2 cellular contexts compared by ENCODE assay signal in the genomic region with DNA sequence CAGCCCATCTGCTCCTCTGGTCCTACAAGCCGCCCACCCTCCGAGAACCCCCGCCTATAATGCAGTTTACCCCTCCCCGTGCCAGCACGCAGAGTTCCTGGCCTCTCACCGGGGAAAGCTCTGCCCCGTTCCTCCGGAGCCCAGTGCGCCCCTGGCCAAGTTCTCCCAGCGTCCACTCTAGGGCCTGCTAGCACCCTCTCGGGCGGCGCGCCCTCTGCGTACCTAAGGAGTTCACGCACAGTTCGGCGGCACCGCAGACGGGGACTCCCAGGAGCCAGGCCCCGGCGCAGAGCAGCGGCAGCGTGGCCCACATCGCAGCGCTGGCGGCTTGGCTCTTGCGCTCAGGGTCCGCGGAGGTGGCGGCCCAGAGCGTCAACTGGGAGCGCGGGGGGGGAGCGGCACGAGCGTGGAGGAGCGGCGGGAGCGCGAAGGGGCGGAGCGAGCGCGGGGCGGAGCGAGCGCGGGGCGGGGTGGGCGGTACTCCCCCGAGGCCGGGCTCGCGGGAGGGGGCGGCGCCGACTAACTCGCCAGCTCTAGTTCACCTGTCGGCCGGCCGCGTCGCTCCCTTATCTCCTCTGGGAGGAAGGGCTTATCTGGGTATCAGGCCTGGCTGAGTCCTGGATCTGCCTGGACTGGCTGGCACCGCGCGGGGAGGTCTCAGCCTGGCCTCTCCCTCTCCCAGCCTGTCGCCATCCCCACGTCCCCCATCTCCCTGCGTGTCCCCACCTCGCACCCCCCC.
TF ChIP-seq lines count a peak whose summit lies in the region.

A gene with protein sequence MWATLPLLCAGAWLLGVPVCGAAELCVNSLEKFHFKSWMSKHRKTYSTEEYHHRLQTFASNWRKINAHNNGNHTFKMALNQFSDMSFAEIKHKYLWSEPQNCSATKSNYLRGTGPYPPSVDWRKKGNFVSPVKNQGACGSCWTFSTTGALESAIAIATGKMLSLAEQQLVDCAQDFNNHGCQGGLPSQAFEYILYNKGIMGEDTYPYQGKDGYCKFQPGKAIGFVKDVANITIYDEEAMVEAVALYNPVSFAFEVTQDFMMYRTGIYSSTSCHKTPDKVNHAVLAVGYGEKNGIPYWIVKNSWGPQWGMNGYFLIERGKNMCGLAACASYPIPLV (minus strand): TSS at position 378 of the 739 bp plus-strand sequence. CDS start 65 bp downstream, at position 313.

TF ChIP-seq in HCT116, 20 proteins besides CTCF, POLR2A, EP300 and RAD21:
- TF ChIP-seq, protein P1, sequence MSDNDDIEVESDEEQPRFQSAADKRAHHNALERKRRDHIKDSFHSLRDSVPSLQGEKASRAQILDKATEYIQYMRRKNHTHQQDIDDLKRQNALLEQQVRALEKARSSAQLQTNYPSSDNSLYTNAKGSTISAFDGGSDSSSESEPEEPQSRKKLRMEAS (IDR thresholded peaks at IDR 0.05) = peak; percentile 93
- no peak for TF ChIP-seq CBX3 (IDR thresholded peaks at IDR 0.05; ENCODE audit: low read depth)
- TF ChIP-seq TCF7L2 (IDR thresholded peaks at IDR 0.05; ENCODE audit: borderline replicate concordance, extremely low read depth, insufficient read depth, insufficient read length) = no peak
- peak; percentile 71 for TF ChIP-seq POLR2AphosphoS5 (IDR thresholded peaks at IDR 0.05; ENCODE audit: low read depth, low read length)
- 0 out of 2 replicates have a peak, but pooled peaks have one; percentile 8 for TF ChIP-seq ZFX (IDR thresholded peaks at IDR 0.05)

TF ChIP-seq in GM12878, 131 proteins besides CTCF, POLR2A, EP300 and RAD21 (continues in another document):
- TF ChIP-seq SP1 (IDR thresholded peaks at IDR 0.05; ENCODE audit: low read depth, low read length) = no peak
- no peak for TF ChIP-seq RBBP5 (conservative IDR thresholded peaks at IDR 0.05)
- peak; percentile 86 for TF ChIP-seq TAF1 (IDR thresholded peaks at IDR 0.05; ENCODE audit: borderline replicate concordance, low read depth, low read length)
- TF ChIP-seq, protein P2, sequence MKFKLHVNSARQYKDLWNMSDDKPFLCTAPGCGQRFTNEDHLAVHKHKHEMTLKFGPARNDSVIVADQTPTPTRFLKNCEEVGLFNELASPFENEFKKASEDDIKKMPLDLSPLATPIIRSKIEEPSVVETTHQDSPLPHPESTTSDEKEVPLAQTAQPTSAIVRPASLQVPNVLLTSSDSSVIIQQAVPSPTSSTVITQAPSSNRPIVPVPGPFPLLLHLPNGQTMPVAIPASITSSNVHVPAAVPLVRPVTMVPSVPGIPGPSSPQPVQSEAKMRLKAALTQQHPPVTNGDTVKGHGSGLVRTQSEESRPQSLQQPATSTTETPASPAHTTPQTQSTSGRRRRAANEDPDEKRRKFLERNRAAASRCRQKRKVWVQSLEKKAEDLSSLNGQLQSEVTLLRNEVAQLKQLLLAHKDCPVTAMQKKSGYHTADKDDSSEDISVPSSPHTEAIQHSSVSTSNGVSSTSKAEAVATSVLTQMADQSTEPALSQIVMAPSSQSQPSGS (IDR thresholded peaks at IDR 0.05; ENCODE audit: low read length) = no peak
- TF ChIP-seq MXI1 (IDR thresholded peaks at IDR 0.05; ENCODE audit: low read depth, low read length) = no peak
- TF ChIP-seq, protein P1 (IDR thresholded peaks at IDR 0.05; ENCODE audit: low read depth, low read length) = 0 out of 2 replicates have a peak, but pooled peaks have one; percentile 15
- TF ChIP-seq ZNF24 (IDR thresholded peaks at IDR 0.05) = no peak
- peak; percentile 70; the same call in 1 of the 2 replicates for TF ChIP-seq CREB1 (IDR thresholded peaks at IDR 0.05; ENCODE audit: low read depth)
- no peak for TF ChIP-seq CHD1 (IDR thresholded peaks at IDR 0.05; ENCODE audit: low read depth, low read length)
- no peak for TF ChIP-seq SUZ12 (IDR thresholded peaks at IDR 0.05; ENCODE audit: unreplicated experiment)
- no peak for TF ChIP-seq ATF7 (IDR thresholded peaks at IDR 0.05; ENCODE audit: low read depth)
- TF ChIP-seq ZSCAN29 (IDR thresholded peaks at IDR 0.05) = no peak
- TF ChIP-seq, protein P3, sequence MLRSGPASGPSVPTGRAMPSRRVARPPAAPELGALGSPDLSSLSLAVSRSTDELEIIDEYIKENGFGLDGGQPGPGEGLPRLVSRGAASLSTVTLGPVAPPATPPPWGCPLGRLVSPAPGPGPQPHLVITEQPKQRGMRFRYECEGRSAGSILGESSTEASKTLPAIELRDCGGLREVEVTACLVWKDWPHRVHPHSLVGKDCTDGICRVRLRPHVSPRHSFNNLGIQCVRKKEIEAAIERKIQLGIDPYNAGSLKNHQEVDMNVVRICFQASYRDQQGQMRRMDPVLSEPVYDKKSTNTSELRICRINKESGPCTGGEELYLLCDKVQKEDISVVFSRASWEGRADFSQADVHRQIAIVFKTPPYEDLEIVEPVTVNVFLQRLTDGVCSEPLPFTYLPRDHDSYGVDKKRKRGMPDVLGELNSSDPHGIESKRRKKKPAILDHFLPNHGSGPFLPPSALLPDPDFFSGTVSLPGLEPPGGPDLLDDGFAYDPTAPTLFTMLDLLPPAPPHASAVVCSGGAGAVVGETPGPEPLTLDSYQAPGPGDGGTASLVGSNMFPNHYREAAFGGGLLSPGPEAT (IDR thresholded peaks at IDR 0.05; ENCODE audit: low read depth) = 0 out of 2 replicates have a peak, but pooled peaks have one; percentile 28
- TF ChIP-seq PAX8 (IDR thresholded peaks at IDR 0.05) = no peak
- TF ChIP-seq, protein P4, sequence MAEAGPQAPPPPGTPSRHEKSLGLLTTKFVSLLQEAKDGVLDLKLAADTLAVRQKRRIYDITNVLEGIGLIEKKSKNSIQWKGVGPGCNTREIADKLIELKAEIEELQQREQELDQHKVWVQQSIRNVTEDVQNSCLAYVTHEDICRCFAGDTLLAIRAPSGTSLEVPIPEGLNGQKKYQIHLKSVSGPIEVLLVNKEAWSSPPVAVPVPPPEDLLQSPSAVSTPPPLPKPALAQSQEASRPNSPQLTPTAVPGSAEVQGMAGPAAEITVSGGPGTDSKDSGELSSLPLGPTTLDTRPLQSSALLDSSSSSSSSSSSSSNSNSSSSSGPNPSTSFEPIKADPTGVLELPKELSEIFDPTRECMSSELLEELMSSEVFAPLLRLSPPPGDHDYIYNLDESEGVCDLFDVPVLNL (IDR thresholded peaks at IDR 0.05; ENCODE audit: low read depth, low read length) = no peak
- TF ChIP-seq RAD51 (IDR thresholded peaks at IDR 0.05) = no peak
- no peak for TF ChIP-seq SUPT20H (IDR thresholded peaks at IDR 0.05; ENCODE audit: borderline replicate concordance, control insufficient read depth, low read depth, low read length)
- no peak for TF ChIP-seq CHD2 (IDR thresholded peaks at IDR 0.05; ENCODE audit: borderline replicate concordance, low read depth, low read length)
- no peak for TF ChIP-seq NRF1 (conservative IDR thresholded peaks at IDR 0.05; ENCODE audit: low read depth, low read length)
- peak; percentile 68 for TF ChIP-seq DPF2 (IDR thresholded peaks at IDR 0.05)
- TF ChIP-seq, protein P5, sequence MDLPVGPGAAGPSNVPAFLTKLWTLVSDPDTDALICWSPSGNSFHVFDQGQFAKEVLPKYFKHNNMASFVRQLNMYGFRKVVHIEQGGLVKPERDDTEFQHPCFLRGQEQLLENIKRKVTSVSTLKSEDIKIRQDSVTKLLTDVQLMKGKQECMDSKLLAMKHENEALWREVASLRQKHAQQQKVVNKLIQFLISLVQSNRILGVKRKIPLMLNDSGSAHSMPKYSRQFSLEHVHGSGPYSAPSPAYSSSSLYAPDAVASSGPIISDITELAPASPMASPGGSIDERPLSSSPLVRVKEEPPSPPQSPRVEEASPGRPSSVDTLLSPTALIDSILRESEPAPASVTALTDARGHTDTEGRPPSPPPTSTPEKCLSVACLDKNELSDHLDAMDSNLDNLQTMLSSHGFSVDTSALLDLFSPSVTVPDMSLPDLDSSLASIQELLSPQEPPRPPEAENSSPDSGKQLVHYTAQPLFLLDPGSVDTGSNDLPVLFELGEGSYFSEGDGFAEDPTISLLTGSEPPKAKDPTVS (IDR thresholded peaks at IDR 0.05; ENCODE audit: low read depth, low read length) = no peak
- peak in 1 of 2 experiments; percentile 10; a peak in 1 of 4 replicates for TF ChIP-seq IKZF2 (IDR thresholded peaks at IDR 0.05)
- 0 out of 2 replicates have a peak, but pooled peaks have one; percentile 24 for TF ChIP-seq EED (IDR thresholded peaks at IDR 0.05; ENCODE audit: low read depth)
- TF ChIP-seq BRCA1 (IDR thresholded peaks at IDR 0.05; ENCODE audit: low read depth, low read length) = no peak
- 0 out of 2 replicates have a peak, but pooled peaks have one; percentile 72 for TF ChIP-seq STAT1 (conservative IDR thresholded peaks at IDR 0.05)
- no peak for TF ChIP-seq SPI1 (IDR thresholded peaks at IDR 0.05; ENCODE audit: borderline replicate concordance, insufficient read depth, low read depth, low read length)
- TF ChIP-seq PML (IDR thresholded peaks at IDR 0.05; ENCODE audit: low read length) = no peak; the same call in 1 of the 2 replicates
- TF ChIP-seq, protein P6, sequence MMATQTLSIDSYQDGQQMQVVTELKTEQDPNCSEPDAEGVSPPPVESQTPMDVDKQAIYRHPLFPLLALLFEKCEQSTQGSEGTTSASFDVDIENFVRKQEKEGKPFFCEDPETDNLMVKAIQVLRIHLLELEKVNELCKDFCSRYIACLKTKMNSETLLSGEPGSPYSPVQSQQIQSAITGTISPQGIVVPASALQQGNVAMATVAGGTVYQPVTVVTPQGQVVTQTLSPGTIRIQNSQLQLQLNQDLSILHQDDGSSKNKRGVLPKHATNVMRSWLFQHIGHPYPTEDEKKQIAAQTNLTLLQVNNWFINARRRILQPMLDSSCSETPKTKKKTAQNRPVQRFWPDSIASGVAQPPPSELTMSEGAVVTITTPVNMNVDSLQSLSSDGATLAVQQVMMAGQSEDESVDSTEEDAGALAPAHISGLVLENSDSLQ (IDR thresholded peaks at IDR 0.05) = no peak
- no peak for TF ChIP-seq NFIC (IDR thresholded peaks at IDR 0.05; ENCODE audit: low read depth, low read length)
- TF ChIP-seq TCF3 (IDR thresholded peaks at IDR 0.05; ENCODE audit: borderline replicate concordance, insufficient read depth, low read depth, low read length) = 0 out of 2 replicates have a peak, but pooled peaks have one; percentile 11
- TF ChIP-seq EZH2 (IDR thresholded peaks at IDR 0.05; ENCODE audit: borderline replicate concordance, control insufficient read depth, low read depth, low read length) = no peak
- TF ChIP-seq PAX5 (IDR thresholded peaks at IDR 0.05; ENCODE audit: borderline replicate concordance, low read depth, low read length) = peak; percentile 34; the same call in 1 of the 2 replicates
- TF ChIP-seq MTA2 (IDR thresholded peaks at IDR 0.05; ENCODE audit: low read depth) = no peak
- TF ChIP-seq, protein P7, sequence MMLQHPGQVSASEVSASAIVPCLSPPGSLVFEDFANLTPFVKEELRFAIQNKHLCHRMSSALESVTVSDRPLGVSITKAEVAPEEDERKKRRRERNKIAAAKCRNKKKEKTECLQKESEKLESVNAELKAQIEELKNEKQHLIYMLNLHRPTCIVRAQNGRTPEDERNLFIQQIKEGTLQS (IDR thresholded peaks at IDR 0.05; ENCODE audit: borderline replicate concordance, extremely low read depth, low read depth, low read length) = no peak
- TF ChIP-seq, protein P8, sequence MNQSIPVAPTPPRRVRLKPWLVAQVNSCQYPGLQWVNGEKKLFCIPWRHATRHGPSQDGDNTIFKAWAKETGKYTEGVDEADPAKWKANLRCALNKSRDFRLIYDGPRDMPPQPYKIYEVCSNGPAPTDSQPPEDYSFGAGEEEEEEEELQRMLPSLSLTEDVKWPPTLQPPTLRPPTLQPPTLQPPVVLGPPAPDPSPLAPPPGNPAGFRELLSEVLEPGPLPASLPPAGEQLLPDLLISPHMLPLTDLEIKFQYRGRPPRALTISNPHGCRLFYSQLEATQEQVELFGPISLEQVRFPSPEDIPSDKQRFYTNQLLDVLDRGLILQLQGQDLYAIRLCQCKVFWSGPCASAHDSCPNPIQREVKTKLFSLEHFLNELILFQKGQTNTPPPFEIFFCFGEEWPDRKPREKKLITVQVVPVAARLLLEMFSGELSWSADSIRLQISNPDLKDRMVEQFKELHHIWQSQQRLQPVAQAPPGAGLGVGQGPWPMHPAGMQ (IDR thresholded peaks at IDR 0.05; ENCODE audit: borderline replicate concordance) = no peak
- TF ChIP-seq, protein P9, sequence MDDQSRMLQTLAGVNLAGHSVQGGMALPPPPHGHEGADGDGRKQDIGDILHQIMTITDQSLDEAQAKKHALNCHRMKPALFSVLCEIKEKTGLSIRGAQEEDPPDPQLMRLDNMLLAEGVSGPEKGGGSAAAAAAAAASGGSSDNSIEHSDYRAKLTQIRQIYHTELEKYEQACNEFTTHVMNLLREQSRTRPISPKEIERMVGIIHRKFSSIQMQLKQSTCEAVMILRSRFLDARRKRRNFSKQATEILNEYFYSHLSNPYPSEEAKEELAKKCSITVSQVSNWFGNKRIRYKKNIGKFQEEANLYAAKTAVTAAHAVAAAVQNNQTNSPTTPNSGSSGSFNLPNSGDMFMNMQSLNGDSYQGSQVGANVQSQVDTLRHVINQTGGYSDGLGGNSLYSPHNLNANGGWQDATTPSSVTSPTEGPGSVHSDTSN (IDR thresholded peaks at IDR 0.05; ENCODE audit: insufficient replicate concordance, low read depth, low read length) = no peak
- no peak for TF ChIP-seq ZBED1 (IDR thresholded peaks at IDR 0.05; ENCODE audit: borderline replicate concordance)
- no peak for TF ChIP-seq CEBPB (IDR thresholded peaks at IDR 0.05; ENCODE audit: borderline replicate concordance in 1 of 2, low read depth in 2 of 2, low read length in 2 of 2)
- TF ChIP-seq SIN3A (IDR thresholded peaks at IDR 0.05; ENCODE audit: low read depth, low read length) = peak; percentile 30; the same call in 1 of the 2 replicates
- TF ChIP-seq, protein P10, sequence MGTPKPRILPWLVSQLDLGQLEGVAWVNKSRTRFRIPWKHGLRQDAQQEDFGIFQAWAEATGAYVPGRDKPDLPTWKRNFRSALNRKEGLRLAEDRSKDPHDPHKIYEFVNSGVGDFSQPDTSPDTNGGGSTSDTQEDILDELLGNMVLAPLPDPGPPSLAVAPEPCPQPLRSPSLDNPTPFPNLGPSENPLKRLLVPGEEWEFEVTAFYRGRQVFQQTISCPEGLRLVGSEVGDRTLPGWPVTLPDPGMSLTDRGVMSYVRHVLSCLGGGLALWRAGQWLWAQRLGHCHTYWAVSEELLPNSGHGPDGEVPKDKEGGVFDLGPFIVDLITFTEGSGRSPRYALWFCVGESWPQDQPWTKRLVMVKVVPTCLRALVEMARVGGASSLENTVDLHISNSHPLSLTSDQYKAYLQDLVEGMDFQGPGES (IDR thresholded peaks at IDR 0.05) = no peak
- peak; percentile 61 for TF ChIP-seq NBN (IDR thresholded peaks at IDR 0.05)
- no peak for TF ChIP-seq ZNF207 (IDR thresholded peaks at IDR 0.05; ENCODE audit: borderline replicate concordance)
- peak; percentile 58; the same call in 1 of the 2 replicates for TF ChIP-seq NR2F1 (conservative IDR thresholded peaks at IDR 0.05)
- no peak for TF ChIP-seq MEF2B (IDR thresholded peaks at IDR 0.05; ENCODE audit: partially characterized antibody, poor library complexity, severe bottlenecking)
- no peak for TF ChIP-seq SREBF1 (IDR thresholded peaks at IDR 0.05; ENCODE audit: low read length)
- TF ChIP-seq YY1 (IDR thresholded peaks at IDR 0.05; ENCODE audit: low read depth, low read length) = no peak
- TF ChIP-seq SIX5 (IDR thresholded peaks at IDR 0.05; ENCODE audit: low read depth, low read length, severe bottlenecking) = no peak
- 0 out of 2 replicates have a peak, but pooled peaks have one; percentile 24 for TF ChIP-seq CBFB (IDR thresholded peaks at IDR 0.05; ENCODE audit: low read depth)
